ENCODE assay signal across 22 cellular contexts in genomic region chr5:157600252-157600651, GRCh38. TPM values are rescaled to one million over a fixed set of nuclear protein-coding genes. Genes with fewer than 3 reads are reported as not detected.
DNase-seq lines count a peak whose midpoint lies in the region; ATAC-seq, FAIRE-seq and TF ChIP-seq lines count a peak whose summit lies in the region.
"Had no signal": no experiment of that assay in that cellular context is flagged by ENCODE, and none has a peak within 500 bp of the region (broad histone marks: within the 10 kb centered on the region; RNA-seq: fewer than 3 reads in every experiment).

No MANE protein-coding gene starts in this region.

- CTCF ChIA-PET in activated CD4-positive, alpha-beta memory T cell treated with anti-CD3 and anti-CD28 coated beads, Interleukin-2, amount 10 ng/mL, durations not matched to agents 7 days and 5 days (lab: Charles Lee), result no interaction called here

- peak overlapping the region; percentile 87 for H3K27ac Mint-ChIP-seq in activated T-cell treated with anti-CD3 and anti-CD28 coated beads, Interleukin-2, amount 50 U/mL, for 24 hours
- peak overlapping the region; percentile 61 for H3K27ac Mint-ChIP-seq in activated CD4-positive, alpha-beta memory T cell treated with anti-CD3 and anti-CD28 coated beads, Interleukin-2, amount 10 ng/mL, durations not matched to agents 7 days and 5 days
- H3K27ac Mint-ChIP-seq: CD8-positive, alpha-beta T cell had no signal

- H3K9me3 ChIP-seq in mesenchymal stem cell (ENCODE audit: control insufficient read depth, low read length), result no peaks in the 10 kb centered on the region
- H3K9me3 ChIP-seq: body of pancreas, gastroesophageal sphincter, ovary had no signal

- no peak overlapping the region for H2BK5ac ChIP-seq in mesenchymal stem cell (ENCODE audit: low read depth, low read length, poor library complexity, severe bottlenecking)

- H3K4me1 ChIP-seq in mesenchymal stem cell (ENCODE audit: control insufficient read depth, insufficient read depth, low read depth, low read length), result peaks cover 7% of the 10 kb centered on the region
- H3K4me1 ChIP-seq: body of pancreas, gastroesophageal sphincter had no signal

- ATAC-seq in GM18858 (IDR thresholded peaks at IDR 0.05; ENCODE audit: unreplicated experiment), result no peak
- ATAC-seq: activated CD4-positive, CD25-positive, alpha-beta regulatory T cell treated with anti-CD3 and anti-CD28 coated beads, Interleukin-2, amount 50 U/mL, for 24 hours; body of pancreas; CD8-positive, alpha-beta T cell; gastroesophageal sphincter; left lobe of liver; Right ventricle myocardium inferior had no signal

- no peaks in the 10 kb centered on the region for H3K36me3 ChIP-seq in mesenchymal stem cell (ENCODE audit: control insufficient read depth in 1 of 2, insufficient read depth in 2 of 2, low read depth in 1 of 2, low read length in 2 of 2)
- H3K36me3 ChIP-seq: gastroesophageal sphincter, ovary had no signal

- no peak overlapping the region for H2BK12ac ChIP-seq in mesenchymal stem cell (ENCODE audit: low read length in 2 of 2)

- H2BK120ac ChIP-seq in mesenchymal stem cell (ENCODE audit: low read depth, low read length), result no peak overlapping the region

- 90% methylated on average over 1 of the region's 1 CpG for WGBS in mesenchymal stem cell

- H3K4ac ChIP-seq in mesenchymal stem cell (ENCODE audit: low read depth in 1 of 2, low read length in 2 of 2), result no peak overlapping the region

- H3K9ac ChIP-seq in mesenchymal stem cell (ENCODE audit: low read length), result no peak overlapping the region
- H3K9ac ChIP-seq: KMS-11 had no signal

- no peak overlapping the region for H4K91ac ChIP-seq in mesenchymal stem cell (ENCODE audit: low read length)

- no peak for TF ChIP-seq POLR2A in GM12892 (IDR thresholded peaks at IDR 0.05; ENCODE audit: low read depth, low read length)

- H3K4me3 ChIP-seq in mesenchymal stem cell (ENCODE audit: insufficient read depth in 1 of 2, low read depth in 1 of 2, low read length in 2 of 2), result no peak overlapping the region
- H3K4me3 ChIP-seq: body of pancreas, gastroesophageal sphincter, ovary had no signal

- H3K36me3 Mint-ChIP-seq in activated T-cell treated with anti-CD3 and anti-CD28 coated beads, Interleukin-2, amount 50 U/mL, for 24 hours (ENCODE audit: low read depth), result no peaks in the 10 kb centered on the region
- peaks cover 11% of the 10 kb centered on the region for H3K36me3 Mint-ChIP-seq in activated CD4-positive, alpha-beta memory T cell treated with anti-CD3 and anti-CD28 coated beads, Interleukin-2, amount 10 ng/mL, durations not matched to agents 7 days and 5 days (ENCODE audit: low read depth)
- H3K36me3 Mint-ChIP-seq: CD8-positive, alpha-beta T cell had no signal

- H3K79me1 ChIP-seq in mesenchymal stem cell (replicated peaks; ENCODE audit: low read length, poor library complexity, severe bottlenecking), result no peaks in the 10 kb centered on the region

- peak; percentile 85 for FAIRE-seq in GM12892 (lab: Jason Lieb, UNC)

- no peaks in the 10 kb centered on the region for H3K27me3 Mint-ChIP-seq in activated T-cell treated with anti-CD3 and anti-CD28 coated beads, Interleukin-2, amount 50 U/mL, for 24 hours
- no peaks in the 10 kb centered on the region for H3K27me3 Mint-ChIP-seq in activated CD4-positive, alpha-beta memory T cell treated with anti-CD3 and anti-CD28 coated beads, Interleukin-2, amount 10 ng/mL, durations not matched to agents 7 days and 5 days

- H3K9me3 Mint-ChIP-seq in activated T-cell treated with anti-CD3 and anti-CD28 coated beads, Interleukin-2, amount 50 U/mL, for 24 hours, result peaks cover 5% of the 10 kb centered on the region
- no peaks in the 10 kb centered on the region for H3K9me3 Mint-ChIP-seq in activated CD4-positive, alpha-beta memory T cell treated with anti-CD3 and anti-CD28 coated beads, Interleukin-2, amount 10 ng/mL, durations not matched to agents 7 days and 5 days
- H3K9me3 Mint-ChIP-seq: CD8-positive, alpha-beta T cell had no signal

- no peak overlapping the region for H3K4me2 ChIP-seq in mesenchymal stem cell (ENCODE audit: low read length, poor library complexity, severe bottlenecking)

- H2AFZ ChIP-seq in mesenchymal stem cell (ENCODE audit: low read depth, low read length), result no peak overlapping the region

- no peak for DNase-seq in activated T-cell treated with anti-CD3 and anti-CD28 coated beads, Interleukin-2, amount 50 U/mL, for 24 hours
- DNase-seq in activated T-cell treated with anti-CD3 and anti-CD28 coated beads for 4 hours (no peak), GM12892 (ENCODE audit: insufficient read length) (no peak), mesenchymal stem cell (no peak), cerebellar cortex (ENCODE audit: low spot score) (no peak), NCI-H748 (lab: John Stamatoyannopoulos, UW; ENCODE audit: unreplicated experiment) (no peak)
- DNase-seq in activated CD4-positive, alpha-beta memory T cell treated with anti-CD3 and anti-CD28 coated beads, Interleukin-2, amount 10 ng/mL, durations not matched to agents 7 days and 5 days, result no peak
- DNase-seq: body of pancreas; CD8-positive, alpha-beta T cell; dermis blood vessel endothelial cell; DMS79 treated with DMSO at 0.1 percent for 48 hours; ovary; stimulated activated naive CD4-positive, alpha-beta T cell had no signal

- no peak overlapping the region for H3K18ac ChIP-seq in mesenchymal stem cell (ENCODE audit: low read depth in 1 of 2, low read length in 2 of 2)

- H3K14ac ChIP-seq in mesenchymal stem cell (ENCODE audit: low read length in 2 of 2), result no peak overlapping the region

- no peak overlapping the region for H2BK15ac ChIP-seq in mesenchymal stem cell (ENCODE audit: low read depth, poor library complexity, severe bottlenecking)

- no peak overlapping the region for H3K27ac ChIP-seq in mesenchymal stem cell (ENCODE audit: low read length, poor library complexity, severe bottlenecking)
- H3K27ac ChIP-seq: body of pancreas, gastroesophageal sphincter, HL-60, KMS-11, ovary had no signal

- H3K23ac ChIP-seq in mesenchymal stem cell (ENCODE audit: low read length in 2 of 2), result no peak overlapping the region

- POLR2A ChIA-PET in activated CD4-positive, alpha-beta memory T cell treated with anti-CD3 and anti-CD28 coated beads, Interleukin-2, amount 10 ng/mL, durations not matched to agents 7 days and 5 days (lab: Charles Lee), result interaction anchor here (2.4 kb wide), 1 partner anchor 26 kb away, joined by 6 read pairs; no protein-coding TSS in a partner anchor

- peaks cover 93% of the 10 kb centered on the region for H3K4me1 Mint-ChIP-seq in activated T-cell treated with anti-CD3 and anti-CD28 coated beads, Interleukin-2, amount 50 U/mL, for 24 hours (ENCODE audit: low read depth)
- peaks cover 94% of the 10 kb centered on the region for H3K4me1 Mint-ChIP-seq in activated CD4-positive, alpha-beta memory T cell treated with anti-CD3 and anti-CD28 coated beads, Interleukin-2, amount 10 ng/mL, durations not matched to agents 7 days and 5 days

- peak overlapping the region; percentile 49 for H2AK5ac ChIP-seq in mesenchymal stem cell (ENCODE audit: low read length, severe bottlenecking)

- H3K27me3 ChIP-seq in mesenchymal stem cell (ENCODE audit: control insufficient read depth in 1 of 2, insufficient read depth in 1 of 2, low read length in 2 of 2), result no peaks in the 10 kb centered on the region
- H3K27me3 ChIP-seq: body of pancreas, gastroesophageal sphincter, ovary had no signal

- H3K4me3 Mint-ChIP-seq in activated T-cell treated with anti-CD3 and anti-CD28 coated beads, Interleukin-2, amount 50 U/mL, for 24 hours, result no peak overlapping the region
- H3K4me3 Mint-ChIP-seq in activated CD4-positive, alpha-beta memory T cell treated with anti-CD3 and anti-CD28 coated beads, Interleukin-2, amount 10 ng/mL, durations not matched to agents 7 days and 5 days, result no peak overlapping the region
- H3K4me3 Mint-ChIP-seq: CD8-positive, alpha-beta T cell had no signal

- no peak overlapping the region for H4K8ac ChIP-seq in mesenchymal stem cell (ENCODE audit: low read length)

RNA-seq across cellular contexts. Expression of gene ADAM19, which starts 24.7 kb away (rescaled TPM):
- 8.4 TPM for polyA plus RNA-seq in GM12892 (2012; ENCODE audit: missing spikeins)
- total RNA-seq in activated CD4-positive, alpha-beta memory T cell treated with anti-CD3 and anti-CD28 coated beads, Interleukin-2, amount 10 ng/mL, durations not matched to agents 7 days and 5 days, result 100 to 1,000 TPM; 309 to 313 TPM
- polyA plus RNA-seq in mesenchymal stem cell (2013, experiment 1 of 2), result 57.9 TPM
- 57.0 TPM for polyA plus RNA-seq in mesenchymal stem cell (2013, experiment 2 of 2)

RNA-seq across cellular contexts. Expression of gene SOX30, which starts 52.0 kb away (rescaled TPM):
- polyA plus RNA-seq in GM12892 (2012; ENCODE audit: missing spikeins), result not detected
- total RNA-seq in activated CD4-positive, alpha-beta memory T cell treated with anti-CD3 and anti-CD28 coated beads, Interleukin-2, amount 10 ng/mL, durations not matched to agents 7 days and 5 days, result under 1 TPM; 0.18 to 0.33 TPM
- polyA plus RNA-seq in mesenchymal stem cell (2013, experiment 1 of 2), result not detected
- not detected for polyA plus RNA-seq in mesenchymal stem cell (2013, experiment 2 of 2)
- total RNA-seq: A673; body of pancreas; CD8-positive, alpha-beta T cell; left lobe of liver; urinary bladder had no signal
